ENCODE assay signal across 21 cellular contexts in genomic region chr5:132877466-132877865, GRCh38. TPM values are rescaled to one million over a fixed set of nuclear protein-coding genes. Genes with fewer than 3 reads are reported as not detected.
"Had no signal": no experiment of that assay in that cellular context is flagged by ENCODE, and none has a peak within 500 bp of the region (broad histone marks: within the 10 kb centered on the region; RNA-seq: fewer than 3 reads in every experiment).

No MANE protein-coding gene starts in this region.

- H3K9me3 ChIP-seq: ascending aorta, gastroesophageal sphincter, neutrophil, suprapubic skin had no signal

- H3K79me2 ChIP-seq: parathyroid adenoma had no signal

- H3K9me3 Mint-ChIP-seq: activated naive CD4-positive, alpha-beta T cell treated with anti-CD3 and anti-CD28 coated beads, Interleukin-2, amount 10 ng/mL, durations not matched to agents 7 days and 5 days; naive thymus-derived CD4-positive, alpha-beta T cell; T-helper 2 cell treated with Interferon-gamma antibody and Interleukin-4, amounts not matched to agents 5 μg/mL and 100 μg/mL, for 36 hours had no signal

- H3K27me3 Mint-ChIP-seq: activated naive CD4-positive, alpha-beta T cell treated with anti-CD3 and anti-CD28 coated beads, Interleukin-2, amount 10 ng/mL, durations not matched to agents 7 days and 5 days; naive thymus-derived CD4-positive, alpha-beta T cell had no signal

- H3K27me3 ChIP-seq: ascending aorta, gastroesophageal sphincter, hepatocyte, neutrophil, suprapubic skin had no signal

- H3K27ac ChIP-seq: epithelial cell of prostate, neutrophil, parathyroid adenoma, suprapubic skin had no signal

- H3K9ac ChIP-seq: parathyroid adenoma had no signal

- H3K4me3 ChIP-seq: ascending aorta, gastroesophageal sphincter, hepatocyte, suprapubic skin had no signal

- H3K4me1 ChIP-seq: parathyroid adenoma had no signal

- H3K4me3 Mint-ChIP-seq: activated naive CD4-positive, alpha-beta T cell treated with anti-CD3 and anti-CD28 coated beads, Interleukin-2, amount 10 ng/mL, durations not matched to agents 7 days and 5 days; naive thymus-derived CD4-positive, alpha-beta T cell; T-helper 2 cell treated with Interferon-gamma antibody and Interleukin-4, amounts not matched to agents 5 μg/mL and 100 μg/mL, for 36 hours had no signal

- DNase-seq: activated CD4-positive, alpha-beta T cell treated with anti-CD3 and anti-CD28 coated beads, Interleukin-2, amount 50 U/mL, for 4 hours; activated naive CD4-positive, alpha-beta T cell treated with anti-CD3 and anti-CD28 coated beads, Interleukin-2, amount 10 ng/mL, durations not matched to agents 7 days and 5 days; activated T-cell treated with anti-CD3 and anti-CD28 coated beads for 4 hours; central memory CD4-positive, alpha-beta T cell; islet precursor cell; naive thymus-derived CD4-positive, alpha-beta T cell; retina; stimulated activated CD4-positive, alpha-beta T cell treated with anti-CD3 and anti-CD28 coated beads, Interleukin-4, amount 100 ng/mL, for 4 hours; stimulated activated CD8-positive, alpha-beta memory T cell treated with anti-CD3 and anti-CD28 coated beads, Interleukin-4, amount 100 ng/mL, for 48 hours; stimulated activated naive CD4-positive, alpha-beta T cell treated with Interleukin-2 at 50 U/mL for 16 hours; SW 1271; trophoblast cell had no signal

- ATAC-seq: gastroesophageal sphincter; naive thymus-derived CD4-positive, alpha-beta T cell had no signal

- H2AFZ ChIP-seq: hepatocyte, parathyroid adenoma had no signal

- H3K27ac Mint-ChIP-seq: T-helper 2 cell treated with Interferon-gamma antibody and Interleukin-4, amounts not matched to agents 5 μg/mL and 100 μg/mL, for 36 hours had no signal

- FAIRE-seq: small intestine had no signal

- H3K4me1 Mint-ChIP-seq: activated naive CD4-positive, alpha-beta T cell treated with anti-CD3 and anti-CD28 coated beads, Interleukin-2, amount 10 ng/mL, durations not matched to agents 7 days and 5 days had no signal

- H3K4me2 ChIP-seq: hepatocyte had no signal

RNA-seq across cellular contexts. Expression of gene GDF9, which starts 11.2 kb away (rescaled TPM):
- total RNA-seq: ascending aorta had no signal

RNA-seq across cellular contexts. Expression of gene SHROOM1, which starts 47.0 kb away (rescaled TPM):
- polyA plus RNA-seq: naive thymus-derived CD4-positive, alpha-beta T cell had no signal
